8 cellular contexts compared by ENCODE assay signal in the genomic region with DNA sequence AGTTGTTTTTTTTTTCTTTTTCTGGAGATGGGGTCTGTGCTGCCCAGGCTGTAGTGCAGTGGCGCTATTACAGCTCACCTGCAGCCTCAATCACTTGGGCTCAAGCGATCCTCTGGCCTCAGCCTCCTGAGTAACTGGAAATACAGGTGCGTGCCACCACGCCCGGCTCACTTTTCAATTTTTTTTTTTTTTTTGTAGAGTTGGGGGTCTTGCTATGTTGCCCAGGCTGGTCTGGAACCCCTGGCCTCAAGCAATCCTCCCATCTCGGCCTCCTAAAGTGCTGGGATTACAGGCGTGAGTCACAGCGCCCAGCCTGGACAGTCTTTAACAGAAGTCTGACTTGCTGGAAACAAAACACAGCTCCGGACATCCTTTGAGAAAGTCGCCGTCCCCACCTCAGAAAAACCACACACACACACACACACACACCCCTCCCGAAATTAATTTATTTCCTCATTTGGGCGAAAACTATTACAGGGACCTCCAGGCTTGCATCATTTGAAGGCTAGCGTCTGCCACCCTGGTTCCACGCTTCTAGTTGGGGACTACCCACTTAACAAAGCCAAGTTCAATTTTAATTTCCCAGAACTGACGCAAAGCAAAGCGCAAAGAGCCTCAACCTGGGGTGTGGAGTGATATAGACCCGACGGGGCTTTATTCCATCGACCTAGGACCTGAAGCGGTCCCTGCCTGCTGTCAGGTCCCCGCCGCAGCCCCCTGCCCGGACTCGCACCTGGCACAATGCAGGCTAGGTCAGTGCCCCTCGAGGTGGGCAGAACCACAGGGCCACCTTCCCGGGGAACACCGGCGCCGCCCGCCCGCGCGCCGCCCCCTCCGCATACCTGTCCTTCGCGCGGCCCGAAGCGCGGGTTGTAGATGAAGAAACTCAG. TPM values are rescaled to one million over a fixed set of nuclear protein-coding genes. Genes with fewer than 3 reads are reported as not detected.
DNase-seq lines count a peak whose midpoint lies in the region; ATAC-seq and TF ChIP-seq lines count a peak whose summit lies in the region.
"Not testable (repeated sequence)": the region's sequence is repeated elsewhere in the genome, so short reads cannot be mapped to it uniquely, and the experiment has no call there.

No MANE protein-coding gene starts in this region.

- not testable (repeated sequence) for H2BK20ac ChIP-seq in H9 (ENCODE audit: low read depth, low read length, poor library complexity, severe bottlenecking)

- H3K4ac ChIP-seq in H9 (ENCODE audit: low read depth, low read length), result not testable (repeated sequence)

- not testable (repeated sequence) for H3K36me3 ChIP-seq in A673 (ENCODE audit: insufficient read depth, low read length, poor library complexity, severe bottlenecking); body of pancreas (replicated peaks in 1 of 2; ENCODE audit: insufficient read depth in 1 of 2, low read depth in 2 of 2)
- peaks cover 10 to 13% of the 10 kb centered on the region in 2 experiments for H3K36me3 ChIP-seq in SK-N-SH (replicated peaks in 1 of 2; ENCODE audit: control insufficient read depth in 1 of 2, insufficient read depth in 2 of 2, low read length in 1 of 2)

- TF ChIP-seq RAD21 in SK-N-SH (IDR thresholded peaks at IDR 0.05; ENCODE audit: low read length), result not testable (repeated sequence)

- CTCF ChIA-PET in A673 (lab: Charles Lee); SK-N-SH (lab: Yijun Ruan, JAX): not testable (repeated sequence)

- not testable (repeated sequence) for H3K4me1 ChIP-seq in A673 (ENCODE audit: insufficient read depth, low read length, poor library complexity, severe bottlenecking); H9 (ENCODE audit: insufficient read depth, low read length); SK-N-SH (ENCODE audit: control insufficient read depth in 1 of 2, insufficient read depth in 2 of 2, low read depth in 1 of 2, low read length in 1 of 2); body of pancreas; right cardiac atrium (ENCODE audit: control insufficient read depth, insufficient read depth, low read length)

- not testable (repeated sequence) for H4K91ac ChIP-seq in H9 (ENCODE audit: insufficient read length, low read depth, low read length)

- H3K4me1 Mint-ChIP-seq in H9; progenitor cell of endocrine pancreas (ENCODE audit: low read depth): not testable (repeated sequence)

- not testable (repeated sequence) for H3F3A ChIP-seq in SK-N-SH (replicated peaks; ENCODE audit: insufficient read depth)

- not testable (repeated sequence) for H4K20me1 ChIP-seq in H9 (ENCODE audit: control insufficient read depth, insufficient read depth, insufficient read length); SK-N-SH (ENCODE audit: insufficient read depth)

- not testable (repeated sequence) for H2AK5ac ChIP-seq in H9 (ENCODE audit: insufficient read length, low read length)

- H2BK120ac ChIP-seq in H9 (ENCODE audit: low read depth, low read length, poor library complexity, severe bottlenecking), result not testable (repeated sequence)

- intact Hi-C loops in A673 (cut with micrococcal nuclease; ENCODE audit: unreplicated experiment); body of pancreas (cut with DNase I); right cardiac atrium (cut with DNase I): not testable (repeated sequence)

- H3K23me2 ChIP-seq in H9 (ENCODE audit: insufficient read length, low read depth, low read length, poor library complexity, severe bottlenecking), result not testable (repeated sequence)

- H3K4me3 ChIP-seq in A673 (ENCODE audit: low read depth, low read length, poor library complexity, severe bottlenecking) (peak overlapping the region; percentile 49), SK-N-SH (ENCODE audit: low read depth in 2 of 2, low read length in 1 of 2) (peak overlapping the region; percentile 42 to 51)
- H3K4me3 ChIP-seq in body of pancreas; right cardiac atrium (ENCODE audit: low read length): not testable (repeated sequence)

- not testable (repeated sequence) for H2BK12ac ChIP-seq in H9 (ENCODE audit: insufficient read length, low read depth, low read length)

- not testable (repeated sequence) for H3T11ph ChIP-seq in H9 (ENCODE audit: low read length)

- not testable (repeated sequence) for H3K27ac ChIP-seq in A673 (ENCODE audit: low read depth, low read length, poor library complexity, severe bottlenecking); H9 (ENCODE audit: insufficient read length, low read depth, low read length); SK-N-SH (ENCODE audit: low read depth in 2 of 2, low read length in 1 of 2); right cardiac atrium (ENCODE audit: low read length)
- H3K27ac ChIP-seq in body of pancreas, result peak overlapping the region in 1 of 4 donors; percentile 76

- H4K8ac ChIP-seq in H9 (replicated peaks; ENCODE audit: insufficient read length, low read depth, low read length), result not testable (repeated sequence)

- peaks cover 4 to 17% (median 14%) of the 10 kb centered on the region in 3 experiments; a peak in 6 of 7 replicates for H3K36me3 Mint-ChIP-seq in H9 (ENCODE audit: insufficient read depth in 1 of 3, low read depth in 3 of 3)
- H3K36me3 Mint-ChIP-seq in progenitor cell of endocrine pancreas (ENCODE audit: insufficient read depth), result not testable (repeated sequence)

- not testable (repeated sequence) for H3K18ac ChIP-seq in H9 (ENCODE audit: insufficient read length, low read depth, low read length)

- H3K9me2 ChIP-seq in SK-N-SH, result not testable (repeated sequence)

- H4K5ac ChIP-seq in H9 (ENCODE audit: insufficient read length, low read depth, low read length), result not testable (repeated sequence)

- peak overlapping the region; percentile 74 to 83 for H3K4me3 Mint-ChIP-seq in H9
- peak overlapping the region; percentile 67 for H3K4me3 Mint-ChIP-seq in progenitor cell of endocrine pancreas (ENCODE audit: low read depth)

- not testable (repeated sequence) for H3K9me3 ChIP-seq in A673 (ENCODE audit: low read depth, low read length, poor library complexity, severe bottlenecking); H9 (ENCODE audit: control insufficient read depth, low read depth, low read length); SK-N-SH; body of pancreas; right cardiac atrium (ENCODE audit: control insufficient read depth, low read length)

- not testable (repeated sequence) for DNase-seq in A673 (ENCODE audit: low spot score); H9; SK-N-SH; body of pancreas; right cardiac atrium; progenitor cell of endocrine pancreas (ENCODE audit: low spot score, unreplicated experiment)

- not testable (repeated sequence) for TF ChIP-seq POLR2A in body of pancreas (IDR thresholded peaks at IDR 0.05)

- H3K79me1 ChIP-seq in H9 (ENCODE audit: insufficient read depth, low read depth, low read length, poor library complexity, severe bottlenecking), result not testable (repeated sequence)

- not testable (repeated sequence) for H3K14ac ChIP-seq in H9 (ENCODE audit: insufficient read depth, low read length)

- not testable (repeated sequence) for H3K56ac ChIP-seq in H9 (ENCODE audit: insufficient read length, low read depth, low read length)

- H3K4me2 ChIP-seq in H9 (ENCODE audit: insufficient read depth, insufficient read length, low read length), result not testable (repeated sequence)
- H3K4me2 ChIP-seq in SK-N-SH, result peak overlapping the region; percentile 66

- H2AFZ ChIP-seq in H9 (ENCODE audit: low read length); SK-N-SH (ENCODE audit: low read depth): not testable (repeated sequence)

- TF ChIP-seq CTCF in A673 (conservative IDR thresholded peaks at IDR 0.05; ENCODE audit: low read depth, low read length); H9 (conservative IDR thresholded peaks at IDR 0.05); SK-N-SH (IDR thresholded peaks at IDR 0.05); body of pancreas (IDR thresholded peaks at IDR 0.05); progenitor cell of endocrine pancreas (IDR thresholded peaks at IDR 0.05; ENCODE audit: unreplicated experiment): not testable (repeated sequence)

- H3K27ac Mint-ChIP-seq in H9, progenitor cell of endocrine pancreas: not testable (repeated sequence)

- not testable (repeated sequence) for TF ChIP-seq EP300 in SK-N-SH (IDR thresholded peaks at IDR 0.05; ENCODE audit: borderline replicate concordance in 1 of 2, low read depth in 1 of 2, low read length in 1 of 2)

- POLR2A ChIA-PET in A673 (lab: Charles Lee; ENCODE audit: low non-redundant PET), result not testable (repeated sequence)
- POLR2A ChIA-PET in SK-N-SH (lab: Yijun Ruan, JAX), result interaction anchor here (0.6 kb wide), 1 partner anchor 358 kb away, joined by 4 read pairs; no protein-coding TSS in a partner anchor

- not testable (repeated sequence) for H2BK5ac ChIP-seq in H9 (ENCODE audit: insufficient read length, low read length)

- H3K27me3 ChIP-seq in A673 (replicated peaks; ENCODE audit: insufficient read depth, low read depth, low read length, poor library complexity); H9 (ENCODE audit: insufficient read depth, low read length); SK-N-SH (ENCODE audit: insufficient read depth); body of pancreas; right cardiac atrium (ENCODE audit: control insufficient read depth, insufficient read depth): not testable (repeated sequence)

- H3K27me3 Mint-ChIP-seq in H9 (ENCODE audit: low read depth); progenitor cell of endocrine pancreas: not testable (repeated sequence)

- not testable (repeated sequence) for BruUV-seq in A673 (replicated peaks; lab: Mats Ljungman, UMichigan)

- H3K79me2 ChIP-seq in H9 (ENCODE audit: insufficient read depth, low read length); SK-N-SH (ENCODE audit: insufficient read depth): not testable (repeated sequence)

- WGBS in H9 (ENCODE audit: extremely low coverage, insufficient read length, low lambda C conversion rate), result no CpG with 5 or more reads among the region's 42 CpGs
- WGBS in SK-N-SH (ENCODE audit: low lambda C conversion rate), result 23% methylated on average over 15 of the region's 42 CpGs
- 29 to 80% methylated on average over 1 to 11 of the region's 42 CpGs for WGBS in body of pancreas, 2 donors
- WGBS in right cardiac atrium, result 40% methylated on average over 10 of the region's 42 CpGs

- ATAC-seq in GM18868 (IDR thresholded peaks at IDR 0.05; ENCODE audit: unreplicated experiment) (peak; percentile 41), HG03354 (IDR thresholded peaks at IDR 0.05; ENCODE audit: poor library complexity, severe bottlenecking, unreplicated experiment) (peak; percentile 67), body of pancreas (peak; percentile 36), right cardiac atrium (peak; percentile 49 to 56)

- H3K9ac ChIP-seq in H9 (ENCODE audit: extremely low read depth, insufficient read length, low read length); SK-N-SH: not testable (repeated sequence)

- H3K23ac ChIP-seq in H9 (ENCODE audit: insufficient read length, low read depth, low read length), result not testable (repeated sequence)

- H2BK15ac ChIP-seq in H9 (ENCODE audit: low read depth, low read length), result not testable (repeated sequence)

- not testable (repeated sequence) for H3K9me3 Mint-ChIP-seq in H9; progenitor cell of endocrine pancreas (ENCODE audit: low read depth)

RNA-seq across cellular contexts. Expression of gene CCZ1B, which starts 0.6 kb away (rescaled TPM):
- total RNA-seq in A673 (2021), result 68.6 and 72.0 TPM in 2 replicates
- total RNA-seq in H9 (2021), result 62.6 and 77.0 TPM in 2 replicates
- 30.0 and 47.1 TPM in 2 replicates for polyA plus RNA-seq in SK-N-SH (2012; rRNA removed)
- polyA plus RNA-seq in SK-N-SH (2012; cell fraction: cytosol; rRNA removed), result 50.2 and 87.7 TPM in 2 replicates
- 47.8 and 71.4 TPM in 2 replicates for polyA plus RNA-seq in SK-N-SH (2012; cell fraction: nucleus; rRNA removed)
- 10 to 100 TPM in 1 of 2 donors, 1 to 10 TPM in 1; 8.0 to 50.4 TPM for total RNA-seq in body of pancreas
- total RNA-seq in right cardiac atrium, result 10 to 100 TPM; 30.9 to 51.3 (median 41.2) TPM
- 22.6 TPM for polyA plus RNA-seq in right cardiac atrium
- 71.5 and 83.6 TPM in 2 replicates for total RNA-seq in progenitor cell of endocrine pancreas
